Comparison of ENCODE assay signal across 10 cellular contexts in genomic region chr4:183142566-183143545, GRCh38. TPM values are rescaled to one million over a fixed set of nuclear protein-coding genes. Genes with fewer than 3 reads are reported as not detected.
DNase-seq lines count a peak whose midpoint lies in the region; ATAC-seq, FAIRE-seq and TF ChIP-seq lines count a peak whose summit lies in the region.
"Had no signal": no experiment of that assay in that cellular context is flagged by ENCODE, and none has a peak within 500 bp of the region (broad histone marks: within the 10 kb centered on the region; RNA-seq: fewer than 3 reads in every experiment).

No MANE protein-coding gene starts in this region.

- DNase-seq in AG08395 (ENCODE audit: low spot score) (peak; percentile 57), HS-5 (ENCODE audit: low read depth) (peak; percentile 48), astrocyte (ENCODE audit: low read depth) (peak; percentile 80), keratinocyte (ENCODE audit: low read depth, low spot score) (peak; percentile 40)
- no peak for DNase-seq in activated T-cell treated with anti-CD3 and anti-CD28 coated beads, Interleukin-2, amount 50 U/mL, for 72 hours
- DNase-seq in activated naive CD4-positive, alpha-beta T cell treated with Interleukin-2 at 50 U/mL for 16 hours: no peak
- no peak for DNase-seq in effector memory CD4-positive, alpha-beta T cell
- DNase-seq: DND-41 had no signal

- H3K4me2 ChIP-seq in astrocyte (ENCODE audit: low read length) (peak overlapping the region; percentile 12), keratinocyte (ENCODE audit: control insufficient read depth, extremely low read depth, insufficient read depth, low read depth, low read length) (peak overlapping the region; percentile 43)

- no peaks in the 10 kb centered on the region for H3K9me3 ChIP-seq in astrocyte (ENCODE audit: insufficient read depth, low read depth, low read length)
- H3K9me3 ChIP-seq in keratinocyte (ENCODE audit: control insufficient read depth, low read depth, low read length): no peaks in the 10 kb centered on the region
- H3K9me3 ChIP-seq in effector memory CD4-positive, alpha-beta T cell (ENCODE audit: control insufficient read depth, low read length): no peaks in the 10 kb centered on the region

- H3K79me2 ChIP-seq in astrocyte (ENCODE audit: insufficient read depth, low read length): peaks cover 89% of the 10 kb centered on the region
- peaks cover 53% of the 10 kb centered on the region for H3K79me2 ChIP-seq in keratinocyte (ENCODE audit: control insufficient read depth, insufficient read depth, low read length)

- H3K27ac Mint-ChIP-seq in astrocyte (ENCODE audit: unreplicated experiment): peak overlapping the region; percentile 44
- H3K27ac Mint-ChIP-seq in activated T-cell treated with anti-CD3 and anti-CD28 coated beads, Interleukin-2, amount 50 U/mL, for 72 hours: no peak overlapping the region
- H3K27ac Mint-ChIP-seq: activated T-helper 2 cell treated with anti-CD3 and anti-CD28 coated beads, Interferon-gamma antibody, Interleukin-2, Interleukin-4, amounts not matched to agents 10 μg/mL and 5 μg/mL and 100 μg/mL, durations not matched to agents 14 hours and 24 hours and 36 hours had no signal

- H2AFZ ChIP-seq in astrocyte (ENCODE audit: low read depth, low read length) (no peak overlapping the region), keratinocyte (ENCODE audit: control insufficient read depth, low read length) (no peak overlapping the region)

- H3K4me1 Mint-ChIP-seq in astrocyte (ENCODE audit: low read depth, unreplicated experiment): peaks cover 46% of the 10 kb centered on the region
- H3K4me1 Mint-ChIP-seq in activated T-cell treated with anti-CD3 and anti-CD28 coated beads, Interleukin-2, amount 50 U/mL, for 72 hours (ENCODE audit: low read depth): peaks cover 5% of the 10 kb centered on the region

- H3K4me3 ChIP-seq in astrocyte (ENCODE audit: insufficient read depth, low read depth, low read length) (no peak overlapping the region), keratinocyte (ENCODE audit: control insufficient read depth in 2 of 3, extremely low read depth in 1 of 3, insufficient read depth in 2 of 3, low read depth in 1 of 3, low read length in 3 of 3) (peak overlapping the region in 1 of 3 experiments; percentile 14)
- H3K4me3 ChIP-seq in effector memory CD4-positive, alpha-beta T cell (ENCODE audit: insufficient read depth, low read depth, low read length, poor library complexity, severe bottlenecking): no peak overlapping the region

- no peaks in the 10 kb centered on the region for H3K9me1 ChIP-seq in keratinocyte (ENCODE audit: control insufficient read depth, extremely low read depth, insufficient read depth, low read length)

- FAIRE-seq in astrocyte (lab: Jason Lieb, UNC): peak; percentile 13
- peak; percentile 92 for FAIRE-seq in keratinocyte (lab: Jason Lieb, UNC)

- peak overlapping the region; percentile 5 for H3K27ac ChIP-seq in astrocyte (ENCODE audit: low read depth, low read length)
- peak overlapping the region; percentile 21 for H3K27ac ChIP-seq in keratinocyte (ENCODE audit: control insufficient read depth, insufficient read depth, low read length)
- H3K27ac ChIP-seq in effector memory CD4-positive, alpha-beta T cell (ENCODE audit: insufficient read depth, low read length, poor library complexity, severe bottlenecking): no peak overlapping the region

- H3K9ac ChIP-seq in astrocyte (ENCODE audit: low read length): no peak overlapping the region
- no peak overlapping the region for H3K9ac ChIP-seq in keratinocyte (ENCODE audit: control insufficient read depth, extremely low read depth, insufficient read depth, low read length)

- ATAC-seq in HG03520 (IDR thresholded peaks at IDR 0.05; ENCODE audit: unreplicated experiment): no peak
- no peak for ATAC-seq in activated T-cell treated with anti-CD3 and anti-CD28 coated beads, Interleukin-2, amount 50 U/mL, for 72 hours (replicated peaks in 1 of 2)

- no peaks in the 10 kb centered on the region for H3K27me3 Mint-ChIP-seq in astrocyte (ENCODE audit: low read depth, unreplicated experiment)
- H3K27me3 Mint-ChIP-seq in activated T-cell treated with anti-CD3 and anti-CD28 coated beads, Interleukin-2, amount 50 U/mL, for 72 hours (ENCODE audit: low read depth): peaks cover 11% of the 10 kb centered on the region

- peaks cover 36% of the 10 kb centered on the region for H4K20me1 ChIP-seq in astrocyte (ENCODE audit: insufficient read depth, low read length)
- no peaks in the 10 kb centered on the region for H4K20me1 ChIP-seq in keratinocyte (ENCODE audit: control insufficient read depth, extremely low read depth, insufficient read depth, low read length)

- H3K36me3 ChIP-seq in astrocyte (ENCODE audit: insufficient read depth, low read length) (no peaks in the 10 kb centered on the region), keratinocyte (ENCODE audit: control insufficient read depth in 2 of 2, extremely low read depth in 1 of 2, insufficient read depth in 2 of 2, low read length in 2 of 2) (peaks cover 0 to 1% of the 10 kb centered on the region in 2 experiments)
- no peaks in the 10 kb centered on the region for H3K36me3 ChIP-seq in effector memory CD4-positive, alpha-beta T cell (ENCODE audit: control insufficient read depth, insufficient read depth, low read length)

- H3K27me3 ChIP-seq in astrocyte (ENCODE audit: insufficient read depth, low read length) (no peaks in the 10 kb centered on the region), keratinocyte (ENCODE audit: control insufficient read depth, extremely low read depth, insufficient read depth, low read length) (no peaks in the 10 kb centered on the region)
- H3K27me3 ChIP-seq in effector memory CD4-positive, alpha-beta T cell (replicated peaks; ENCODE audit: control insufficient read depth, insufficient read depth, low read length, poor library complexity, severe bottlenecking): no peaks in the 10 kb centered on the region

- H3K9me3 Mint-ChIP-seq in astrocyte (ENCODE audit: unreplicated experiment): no peaks in the 10 kb centered on the region
- H3K9me3 Mint-ChIP-seq in activated T-cell treated with anti-CD3 and anti-CD28 coated beads, Interleukin-2, amount 50 U/mL, for 72 hours: no peaks in the 10 kb centered on the region
- H3K9me3 Mint-ChIP-seq: activated T-helper 2 cell treated with anti-CD3 and anti-CD28 coated beads, Interferon-gamma antibody, Interleukin-2, Interleukin-4, amounts not matched to agents 10 μg/mL and 5 μg/mL and 100 μg/mL, durations not matched to agents 14 hours and 24 hours and 36 hours had no signal

- TF ChIP-seq CTCF in astrocyte (IDR thresholded peaks at IDR 0.05; ENCODE audit: insufficient read depth, low read depth, low read length) (no peak), keratinocyte (optimal IDR thresholded peaks at IDR 0.05 in 1 of 3, IDR thresholded peaks at IDR 0.05 in 1 of 3, conservative IDR thresholded peaks at IDR 0.05 in 1 of 3; ENCODE audit: extremely low read depth in 1 of 3, insufficient read depth in 2 of 3, low read length in 3 of 3) (no peak)

- no peak overlapping the region for H3K4me3 Mint-ChIP-seq in astrocyte (ENCODE audit: unreplicated experiment)
- no peak overlapping the region for H3K4me3 Mint-ChIP-seq in activated T-cell treated with anti-CD3 and anti-CD28 coated beads, Interleukin-2, amount 50 U/mL, for 72 hours

- H3K4me1 ChIP-seq in astrocyte (ENCODE audit: insufficient read depth, low read length) (peaks cover 43% of the 10 kb centered on the region), keratinocyte (ENCODE audit: control insufficient read depth, extremely low read depth, insufficient read depth, low read length) (peaks cover 45% of the 10 kb centered on the region)
- H3K4me1 ChIP-seq in effector memory CD4-positive, alpha-beta T cell (ENCODE audit: control insufficient read depth, insufficient read depth, low read length, poor library complexity, severe bottlenecking): no peaks in the 10 kb centered on the region

- dilution Hi-C loops in keratinocyte (cut with MboI; ENCODE audit: extremely low pct_ligation_motif_present, low sequenced_read_pairs): no loop called here

- peaks cover 2% of the 10 kb centered on the region for H3K36me3 Mint-ChIP-seq in astrocyte (ENCODE audit: low read depth, unreplicated experiment)
- no peaks in the 10 kb centered on the region for H3K36me3 Mint-ChIP-seq in activated T-cell treated with anti-CD3 and anti-CD28 coated beads, Interleukin-2, amount 50 U/mL, for 72 hours (ENCODE audit: insufficient read depth in 2 of 2)

RNA-seq across cellular contexts. Expression of gene WWC2, which starts 43.8 kb away (rescaled TPM):
- 51.6 and 62.6 TPM in 2 replicates for total RNA-seq in astrocyte
- 10.6 to 15.4 TPM (median 15.1 TPM) in 3 replicates for polyA plus RNA-seq in keratinocyte
- 23.7 TPM for polyA plus RNA-seq in keratinocyte (2011; ENCODE audit: low read depth)
- 8.4 and 13.0 TPM in 2 replicates for polyA plus RNA-seq in keratinocyte (2011; cell fraction: cytosol; rRNA removed)
- polyA plus RNA-seq in keratinocyte (2011; cell fraction: nucleus; rRNA removed): 23.6 and 28.4 TPM in 2 replicates
- 8.4 and 13.5 TPM in 2 replicates for polyA plus RNA-seq in keratinocyte (2012; ENCODE audit: low replicate concordance)
- polyA minus RNA-seq in keratinocyte: 10.2 to 21.5 TPM (median 16.2 TPM) in 3 replicates
- 16.5 TPM for polyA minus RNA-seq in keratinocyte (2011; cell fraction: cytosol; rRNA and poly(A)+ RNA removed)
- 16.9 and 52.3 TPM in 2 replicates for polyA minus RNA-seq in keratinocyte (2011; cell fraction: nucleus; rRNA and poly(A)+ RNA removed)
- 1 to 10 TPM; 3.6 to 3.7 TPM for total RNA-seq in activated T-cell treated with anti-CD3 and anti-CD28 coated beads, Interleukin-2, amount 50 U/mL, for 72 hours

Comparison
In these comparisons a context has a peak if more than half of its experiments do, and no peak if none do; other contexts are left out.
1. DNase-seq: peak in AG08395 (single experiment), HS-5 (single experiment), astrocyte (single experiment) and keratinocyte (single experiment); none in activated T-cell treated with anti-CD3 and anti-CD28 coated beads, Interleukin-2, amount 50 U/mL, for 72 hours (0 of 2), activated naive CD4-positive, alpha-beta T cell treated with Interleukin-2 at 50 U/mL for 16 hours (single experiment) and effector memory CD4-positive, alpha-beta T cell (0 of 3).
2. RNA of gene WWC2, which starts 43.8 kb away (total RNA-seq): 51.6 to 62.6 TPM in astrocyte; 3.6 to 3.7 TPM in activated T-cell treated with anti-CD3 and anti-CD28 coated beads, Interleukin-2, amount 50 U/mL, for 72 hours; every median in the first group is over 10 times any median in the second.